ENCODE assay signal across 12 cellular contexts in the genomic region with DNA sequence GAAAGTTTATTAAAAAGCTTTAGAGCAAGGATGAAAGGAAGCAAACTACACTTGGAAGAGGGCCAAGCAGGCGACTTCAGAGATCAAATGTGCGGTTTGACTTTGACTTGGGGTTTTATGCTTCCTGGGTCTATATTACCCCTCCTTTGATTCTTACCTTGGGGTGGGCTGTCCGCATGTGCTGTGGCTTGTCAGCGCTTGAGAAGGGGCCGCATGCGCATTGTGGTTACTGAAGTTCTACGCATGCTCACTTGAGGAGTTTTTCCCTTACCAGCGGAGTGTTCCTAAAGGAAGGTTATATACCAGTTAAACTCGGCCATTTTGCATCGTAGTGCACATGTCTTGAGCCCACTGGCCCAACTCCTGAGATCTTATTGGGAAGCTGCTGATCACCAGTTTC. TPM values are rescaled to one million over a fixed set of nuclear protein-coding genes. Genes with fewer than 3 reads are reported as not detected.
DNase-seq lines count a peak whose midpoint lies in the region; TF ChIP-seq lines count a peak whose summit lies in the region.
"Had no signal": no experiment of that assay in that cellular context is flagged by ENCODE, and none has a peak within 500 bp of the region (broad histone marks: within the 10 kb centered on the region; RNA-seq: fewer than 3 reads in every experiment).

No MANE protein-coding gene starts in this region.

- WGBS in ovary, 3 donors: 68 to 75% (median 73%) methylated on average over 10 of the region's 10 CpGs
- 89% methylated on average over 10 of the region's 10 CpGs for WGBS in smooth muscle cell (ENCODE audit: low lambda C conversion rate)

- no peaks in the 10 kb centered on the region for H3K9me3 Mint-ChIP-seq in T-helper 2 cell treated with Interferon-gamma antibody and Interleukin-4, amounts not matched to agents 5 μg/mL and 100 μg/mL, for 36 hours
- H3K9me3 Mint-ChIP-seq in activated naive CD4-positive, alpha-beta T cell treated with anti-CD3 and anti-CD28 coated beads, Interleukin-2, amount 10 ng/mL, durations not matched to agents 7 days and 5 days: no peaks in the 10 kb centered on the region

- no peaks in the 10 kb centered on the region for H3K27me3 Mint-ChIP-seq in T-helper 2 cell treated with Interferon-gamma antibody and Interleukin-4, amounts not matched to agents 5 μg/mL and 100 μg/mL, for 36 hours (ENCODE audit: low read depth)
- no peaks in the 10 kb centered on the region for H3K27me3 Mint-ChIP-seq in activated naive CD4-positive, alpha-beta T cell treated with anti-CD3 and anti-CD28 coated beads, Interleukin-2, amount 10 ng/mL, durations not matched to agents 7 days and 5 days

- no peaks in the 10 kb centered on the region for H3K4me1 ChIP-seq in ovary (ENCODE audit: insufficient read depth)
- no peaks in the 10 kb centered on the region for H3K4me1 ChIP-seq in smooth muscle cell (ENCODE audit: low read depth)

- H2AFZ ChIP-seq in smooth muscle cell (ENCODE audit: low read depth): no peak overlapping the region

- H4K20me1 ChIP-seq in smooth muscle cell (ENCODE audit: low read depth): no peaks in the 10 kb centered on the region

- no peak for TF ChIP-seq POLR2A in ovary (IDR thresholded peaks at IDR 0.05)

- intact Hi-C loops in ovary (cut with DNase I): loop anchor here (5.0 to 10.0 kb wide), 4 partner anchors 145 to 195 kb away; a partner anchor contains a TSS

- peak overlapping the region; percentile 60 for H3K27ac Mint-ChIP-seq in T-helper 2 cell treated with Interferon-gamma antibody and Interleukin-4, amounts not matched to agents 5 μg/mL and 100 μg/mL, for 36 hours
- H3K27ac Mint-ChIP-seq in activated naive CD4-positive, alpha-beta T cell treated with anti-CD3 and anti-CD28 coated beads, Interleukin-2, amount 10 ng/mL, durations not matched to agents 7 days and 5 days: peak overlapping the region; percentile 88

- no peaks in the 10 kb centered on the region for H3K9me3 ChIP-seq in ovary
- H3K9me3 ChIP-seq in smooth muscle cell (replicated peaks; ENCODE audit: low read depth): no peaks in the 10 kb centered on the region

- no peak for TF ChIP-seq CTCF in AG04449 (IDR thresholded peaks at IDR 0.05; ENCODE audit: insufficient read depth, low read length, missing control alignments)
- TF ChIP-seq CTCF in ovary (IDR thresholded peaks at IDR 0.05): no peak
- no peak for TF ChIP-seq CTCF in smooth muscle cell (IDR thresholded peaks at IDR 0.05; ENCODE audit: borderline replicate concordance, insufficient read depth, poor library complexity, severe bottlenecking)

- peaks cover 17% of the 10 kb centered on the region for H3K4me1 Mint-ChIP-seq in T-helper 2 cell treated with Interferon-gamma antibody and Interleukin-4, amounts not matched to agents 5 μg/mL and 100 μg/mL, for 36 hours (ENCODE audit: low read depth)
- H3K4me1 Mint-ChIP-seq in activated naive CD4-positive, alpha-beta T cell treated with anti-CD3 and anti-CD28 coated beads, Interleukin-2, amount 10 ng/mL, durations not matched to agents 7 days and 5 days: peaks cover 24% of the 10 kb centered on the region
- H3K4me1 Mint-ChIP-seq: nephron had no signal

- H3F3A ChIP-seq in smooth muscle cell (ENCODE audit: low read depth): no peaks in the 10 kb centered on the region

- no peak for TF ChIP-seq EP300 in ovary (IDR thresholded peaks at IDR 0.05)

- H3K27me3 ChIP-seq in ovary: no peaks in the 10 kb centered on the region
- no peaks in the 10 kb centered on the region for H3K27me3 ChIP-seq in smooth muscle cell (ENCODE audit: low read depth)

- H3K27ac ChIP-seq in ovary (no peak overlapping the region), smooth muscle cell (ENCODE audit: low read depth) (no peak overlapping the region)

- H3K36me3 Mint-ChIP-seq in T-helper 2 cell treated with Interferon-gamma antibody and Interleukin-4, amounts not matched to agents 5 μg/mL and 100 μg/mL, for 36 hours (ENCODE audit: low read depth): no peaks in the 10 kb centered on the region
- H3K36me3 Mint-ChIP-seq in activated naive CD4-positive, alpha-beta T cell treated with anti-CD3 and anti-CD28 coated beads, Interleukin-2, amount 10 ng/mL, durations not matched to agents 7 days and 5 days: no peaks in the 10 kb centered on the region

- POLR2A ChIA-PET in AG04449 (lab: Yijun Ruan, JAX): no interaction called here

- DNase-seq in AG04449 (ENCODE audit: low read depth, low spot score) (peak; percentile 0), ovary (no peak), NCI-H2171 (lab: John Stamatoyannopoulos, UW) (no peak), NCI-H1417 (lab: John Stamatoyannopoulos, UW) (no peak), DMS 273 (lab: John Stamatoyannopoulos, UW; ENCODE audit: unreplicated experiment) (no peak), smooth muscle cell (lab: John Stamatoyannopoulos, UW; ENCODE audit: unreplicated experiment) (no peak)
- DNase-seq in T-helper 2 cell treated with Interferon-gamma antibody and Interleukin-4, amounts not matched to agents 5 μg/mL and 100 μg/mL, for 36 hours (ENCODE audit: low spot score): peak; percentile 5
- DNase-seq in activated naive CD4-positive, alpha-beta T cell treated with anti-CD3 and anti-CD28 coated beads, Interleukin-2, amount 10 ng/mL, durations not matched to agents 7 days and 5 days: peak; percentile 76
- DNase-seq: NCI-H446 had no signal

- H3K36me3 ChIP-seq in ovary: no peaks in the 10 kb centered on the region
- H3K36me3 ChIP-seq in smooth muscle cell (ENCODE audit: low read depth): no peaks in the 10 kb centered on the region

- H3K4me3 Mint-ChIP-seq in T-helper 2 cell treated with Interferon-gamma antibody and Interleukin-4, amounts not matched to agents 5 μg/mL and 100 μg/mL, for 36 hours: peak overlapping the region; percentile 66
- peak overlapping the region; percentile 59 for H3K4me3 Mint-ChIP-seq in activated naive CD4-positive, alpha-beta T cell treated with anti-CD3 and anti-CD28 coated beads, Interleukin-2, amount 10 ng/mL, durations not matched to agents 7 days and 5 days
- H3K4me3 Mint-ChIP-seq: nephron had no signal

- no peaks in the 10 kb centered on the region for H3K79me2 ChIP-seq in smooth muscle cell (ENCODE audit: low read depth)

- no peak overlapping the region for H3K4me2 ChIP-seq in smooth muscle cell

- H3K9ac ChIP-seq in smooth muscle cell (ENCODE audit: low read depth): no peak overlapping the region

- H3K4me3 ChIP-seq in AG04449 (ENCODE audit: low read depth, low read length) (peak overlapping the region; percentile 36), ovary (peak overlapping the region; percentile 7), smooth muscle cell (no peak overlapping the region)

- CTCF ChIA-PET in AG04449 (lab: Yijun Ruan, JAX): no interaction called here
- CTCF ChIA-PET in activated naive CD4-positive, alpha-beta T cell treated with anti-CD3 and anti-CD28 coated beads, Interleukin-2, amount 10 ng/mL, durations not matched to agents 7 days and 5 days (lab: Charles Lee): no interaction called here

RNA-seq across cellular contexts. Expression of a gene that starts 9.9 kb away (rescaled TPM):
- total RNA-seq in ovary (1 to 10 TPM in 3 of 7 donors, under 1 TPM in 4; 0.27 to 2.8 (median 0.48) TPM), smooth muscle cell (0.22 TPM in 1 of 2 replicates, not detected in the other)
- polyA plus RNA-seq in ovary (under 1 TPM; 0.13 to 0.57 TPM), smooth muscle cell (not detected in 2 replicates)
- total RNA-seq: dermis microvascular lymphatic vessel endothelial cell had no signal
- polyA plus RNA-seq: BJ had no signal

Comparison
In these comparisons a context has a peak if more than half of its experiments do, and no peak if none do; other contexts are left out.
1. DNase-seq: peak in AG04449 (single experiment), T-helper 2 cell treated with Interferon-gamma antibody and Interleukin-4, amounts not matched to agents 5 μg/mL and 100 μg/mL, for 36 hours (single experiment) and activated naive CD4-positive, alpha-beta T cell treated with anti-CD3 and anti-CD28 coated beads, Interleukin-2, amount 10 ng/mL, durations not matched to agents 7 days and 5 days (single experiment); none in ovary (0 of 5), NCI-H2171 (single experiment), NCI-H1417 (0 of 3), DMS 273 (single experiment) and smooth muscle cell (single experiment).